ENCODE assay signal across 8 cellular contexts in genomic region chr15:99425666-99426301, GRCh38.
DNase-seq lines count a peak whose midpoint lies in the region; ATAC-seq and TF ChIP-seq lines count a peak whose summit lies in the region.

No MANE protein-coding gene starts in this region.

- H3K9me3 ChIP-seq in hepatocyte (ENCODE audit: low read depth), result no peaks in the 10 kb centered on the region
- peaks cover 0 to 3% of the 10 kb centered on the region in 2 donors for H3K9me3 ChIP-seq in stomach smooth muscle (ENCODE audit: control insufficient read depth in 2 of 2, low read length in 2 of 2)
- peaks cover 3% of the 10 kb centered on the region for H3K9me3 ChIP-seq in HAP-1

- no peaks in the 10 kb centered on the region for H3K9me2 ChIP-seq in hepatocyte (replicated peaks; ENCODE audit: insufficient read depth)

- in situ Hi-C loops in HAP-1 (cut with MboI; ENCODE audit: low sequenced_read_pairs), result no loop called here

- peaks cover 55% of the 10 kb centered on the region for H3K4me1 Mint-ChIP-seq in activated naive CD8-positive, alpha-beta T cell treated with anti-CD3 and anti-CD28 coated beads, Interleukin-2, amount 50 U/mL, for 24 hours

- no peaks in the 10 kb centered on the region for H3K36me3 Mint-ChIP-seq in activated naive CD8-positive, alpha-beta T cell treated with anti-CD3 and anti-CD28 coated beads, Interleukin-2, amount 50 U/mL, for 24 hours (ENCODE audit: low read depth)

- H4K20me1 ChIP-seq in hepatocyte (ENCODE audit: insufficient read depth, poor library complexity, severe bottlenecking), result no peaks in the 10 kb centered on the region

- peaks cover 20% of the 10 kb centered on the region for H3K4me1 ChIP-seq in hepatocyte (ENCODE audit: insufficient read depth)
- peaks cover 20% of the 10 kb centered on the region for H3K4me1 ChIP-seq in stomach smooth muscle (ENCODE audit: control insufficient read depth, insufficient read depth, low read length)
- peaks cover 5% of the 10 kb centered on the region for H3K4me1 ChIP-seq in HAP-1

- H3K4me3 ChIP-seq in hepatocyte (no peak overlapping the region), stomach smooth muscle (ENCODE audit: low read length in 2 of 2) (no peak overlapping the region), HAP-1 (no peak overlapping the region)

- H3K79me2 ChIP-seq in hepatocyte, result no peaks in the 10 kb centered on the region

- ATAC-seq in activated naive CD8-positive, alpha-beta T cell treated with anti-CD3 and anti-CD28 coated beads, Interleukin-2, amount 50 U/mL, for 24 hours, result no peak
- ATAC-seq in GM19463 (IDR thresholded peaks at IDR 0.05; ENCODE audit: unreplicated experiment), result no peak

- H3K27ac ChIP-seq in hepatocyte (peak overlapping the region; percentile 82), stomach smooth muscle (ENCODE audit: low read length) (peak overlapping the region; percentile 83)

- DNase-seq in DMS53 (lab: John Stamatoyannopoulos, UW), result peak; percentile 9
- no peak for DNase-seq in DMS53 treated with DMSO at 0.1 percent for 48 hours (lab: John Stamatoyannopoulos, UW; ENCODE audit: unreplicated experiment)
- DNase-seq in activated naive CD8-positive, alpha-beta T cell treated with anti-CD3 and anti-CD28 coated beads, Interleukin-2, amount 50 U/mL, for 24 hours, result no peak
- no peak for DNase-seq in hepatocyte (ENCODE audit: low spot score)
- DNase-seq in NCI-H82 treated with DMSO at 0.1 percent for 48 hours (lab: John Stamatoyannopoulos, UW; ENCODE audit: unreplicated experiment), result no peak
- DNase-seq in HAP-1 (ENCODE audit: low spot score in 2 of 2), result no peak

- H3K27me3 Mint-ChIP-seq in activated naive CD8-positive, alpha-beta T cell treated with anti-CD3 and anti-CD28 coated beads, Interleukin-2, amount 50 U/mL, for 24 hours, result no peaks in the 10 kb centered on the region

- peak; percentile 2 for TF ChIP-seq CTCF in hepatocyte (IDR thresholded peaks at IDR 0.05; ENCODE audit: poor library complexity)

- peak overlapping the region; percentile 39 for H3K27ac Mint-ChIP-seq in activated naive CD8-positive, alpha-beta T cell treated with anti-CD3 and anti-CD28 coated beads, Interleukin-2, amount 50 U/mL, for 24 hours

- H3K27me3 ChIP-seq in hepatocyte (no peaks in the 10 kb centered on the region), stomach smooth muscle (ENCODE audit: control insufficient read depth in 1 of 2, insufficient read depth in 2 of 2, low read length in 2 of 2) (no peaks in the 10 kb centered on the region), HAP-1 (ENCODE audit: low read depth) (no peaks in the 10 kb centered on the region; the same call in 1 of the 2 replicates)

- H2AFZ ChIP-seq in hepatocyte, result no peak overlapping the region

- H3K36me3 ChIP-seq in hepatocyte (replicated peaks; ENCODE audit: insufficient read depth, low read depth) (no peaks in the 10 kb centered on the region), stomach smooth muscle (ENCODE audit: control insufficient read depth in 2 of 2, insufficient read depth in 2 of 2, low read length in 2 of 2) (no peaks in the 10 kb centered on the region), HAP-1 (replicated peaks) (no peaks in the 10 kb centered on the region)

- peak overlapping the region in 1 of 2 donors; percentile 45 for H3K9ac ChIP-seq in stomach smooth muscle (ENCODE audit: low read length in 2 of 2)

- 71% methylated on average over 19 of the region's 19 CpGs for WGBS in hepatocyte (ENCODE audit: low lambda C conversion rate, missing lambda C conversion rate)

- H3K4me2 ChIP-seq in hepatocyte, result no peak overlapping the region

- H3K9me3 Mint-ChIP-seq in activated naive CD8-positive, alpha-beta T cell treated with anti-CD3 and anti-CD28 coated beads, Interleukin-2, amount 50 U/mL, for 24 hours, result no peaks in the 10 kb centered on the region

- H3K4me3 Mint-ChIP-seq in activated naive CD8-positive, alpha-beta T cell treated with anti-CD3 and anti-CD28 coated beads, Interleukin-2, amount 50 U/mL, for 24 hours, result no peak overlapping the region
